In the genomic region with DNA sequence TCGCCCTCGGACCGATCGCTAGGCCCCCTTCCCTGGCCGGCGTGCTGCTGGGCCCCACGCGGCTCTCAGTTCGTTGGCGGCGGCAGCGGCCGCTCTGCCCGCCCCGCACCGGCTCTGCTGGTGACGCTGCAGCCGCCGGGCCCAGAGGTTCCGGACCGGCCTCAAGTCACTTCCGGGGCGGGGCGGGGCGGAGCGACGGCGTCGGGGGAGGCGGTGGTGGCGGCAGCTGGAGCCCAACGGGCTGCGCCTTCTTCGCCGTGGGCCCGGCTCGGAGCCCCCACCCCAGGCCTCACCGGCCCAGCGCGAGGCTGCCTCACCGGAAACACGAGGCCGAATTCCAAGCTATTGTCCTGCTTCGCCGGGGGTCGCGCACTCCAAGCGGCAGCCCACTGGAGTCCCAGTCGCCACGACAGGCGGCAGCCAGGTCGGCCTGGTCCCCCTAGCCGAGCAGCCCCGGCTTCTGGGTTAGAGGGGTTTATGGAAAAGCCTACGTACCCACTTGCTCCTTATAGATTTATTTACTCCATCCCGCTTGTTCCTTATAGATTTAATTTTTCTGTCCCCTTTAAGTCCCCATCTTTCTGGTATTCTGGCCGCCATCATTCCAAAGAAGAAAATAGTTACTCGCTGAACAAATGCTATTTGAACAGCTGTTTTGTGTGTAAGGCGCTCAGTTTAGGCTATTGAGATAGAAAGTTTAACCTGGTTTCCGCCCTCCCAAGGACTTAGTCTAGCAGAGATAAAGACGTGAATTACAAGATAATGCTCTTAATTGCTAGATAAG, we compare ENCODE assay signal across 8 cellular contexts. TPM values are rescaled to one million over a fixed set of nuclear protein-coding genes. Genes with fewer than 3 reads are reported as not detected.
DNase-seq lines count a peak whose midpoint lies in the region; ATAC-seq and TF ChIP-seq lines count a peak whose summit lies in the region.

A gene with protein sequence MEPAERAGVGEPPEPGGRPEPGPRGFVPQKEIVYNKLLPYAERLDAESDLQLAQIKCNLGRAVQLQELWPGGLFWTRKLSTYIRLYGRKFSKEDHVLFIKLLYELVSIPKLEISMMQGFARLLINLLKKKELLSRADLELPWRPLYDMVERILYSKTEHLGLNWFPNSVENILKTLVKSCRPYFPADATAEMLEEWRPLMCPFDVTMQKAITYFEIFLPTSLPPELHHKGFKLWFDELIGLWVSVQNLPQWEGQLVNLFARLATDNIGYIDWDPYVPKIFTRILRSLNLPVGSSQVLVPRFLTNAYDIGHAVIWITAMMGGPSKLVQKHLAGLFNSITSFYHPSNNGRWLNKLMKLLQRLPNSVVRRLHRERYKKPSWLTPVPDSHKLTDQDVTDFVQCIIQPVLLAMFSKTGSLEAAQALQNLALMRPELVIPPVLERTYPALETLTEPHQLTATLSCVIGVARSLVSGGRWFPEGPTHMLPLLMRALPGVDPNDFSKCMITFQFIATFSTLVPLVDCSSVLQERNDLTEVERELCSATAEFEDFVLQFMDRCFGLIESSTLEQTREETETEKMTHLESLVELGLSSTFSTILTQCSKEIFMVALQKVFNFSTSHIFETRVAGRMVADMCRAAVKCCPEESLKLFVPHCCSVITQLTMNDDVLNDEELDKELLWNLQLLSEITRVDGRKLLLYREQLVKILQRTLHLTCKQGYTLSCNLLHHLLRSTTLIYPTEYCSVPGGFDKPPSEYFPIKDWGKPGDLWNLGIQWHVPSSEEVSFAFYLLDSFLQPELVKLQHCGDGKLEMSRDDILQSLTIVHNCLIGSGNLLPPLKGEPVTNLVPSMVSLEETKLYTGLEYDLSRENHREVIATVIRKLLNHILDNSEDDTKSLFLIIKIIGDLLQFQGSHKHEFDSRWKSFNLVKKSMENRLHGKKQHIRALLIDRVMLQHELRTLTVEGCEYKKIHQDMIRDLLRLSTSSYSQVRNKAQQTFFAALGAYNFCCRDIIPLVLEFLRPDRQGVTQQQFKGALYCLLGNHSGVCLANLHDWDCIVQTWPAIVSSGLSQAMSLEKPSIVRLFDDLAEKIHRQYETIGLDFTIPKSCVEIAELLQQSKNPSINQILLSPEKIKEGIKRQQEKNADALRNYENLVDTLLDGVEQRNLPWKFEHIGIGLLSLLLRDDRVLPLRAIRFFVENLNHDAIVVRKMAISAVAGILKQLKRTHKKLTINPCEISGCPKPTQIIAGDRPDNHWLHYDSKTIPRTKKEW (N-terminal part only) (minus strand): TSS at position 96 of the 784 bp plus-strand sequence. CDS start 209 bp downstream, outside the sequence.

- no peaks in the 10 kb centered on the region for H3K27me3 Mint-ChIP-seq in T-helper 1 cell treated with Interleukin-12 subunit alpha and Interleukin-12 subunit beta and Interleukin-4 antibody, amounts not matched to agents 30 μg/mL and 1 μg/mL, for 36 hours (ENCODE audit: low read depth)
- H3K27me3 Mint-ChIP-seq in type B pancreatic cell, result no peaks in the 10 kb centered on the region

- ATAC-seq in HG02840 (IDR thresholded peaks at IDR 0.05; ENCODE audit: low FRiP score, unreplicated experiment), result peak; percentile 86
- peak; percentile 97 for ATAC-seq in left cardiac atrium

- peaks cover 31% of the 10 kb centered on the region for H3K36me3 Mint-ChIP-seq in T-helper 1 cell treated with Interleukin-12 subunit alpha and Interleukin-12 subunit beta and Interleukin-4 antibody, amounts not matched to agents 30 μg/mL and 1 μg/mL, for 36 hours (ENCODE audit: low read depth)
- peaks cover 28% of the 10 kb centered on the region for H3K36me3 Mint-ChIP-seq in type B pancreatic cell

- in situ Hi-C loops in GM13977 (cut with MboI; ENCODE audit: low pct_unique_long_range_greater_than_20kb, low sequenced_read_pairs, unreplicated experiment), result no loop called here

- H3K4me1 Mint-ChIP-seq in T-helper 1 cell treated with Interleukin-12 subunit alpha and Interleukin-12 subunit beta and Interleukin-4 antibody, amounts not matched to agents 30 μg/mL and 1 μg/mL, for 36 hours (ENCODE audit: low read depth), result peaks cover 29% of the 10 kb centered on the region
- H3K4me1 Mint-ChIP-seq in type B pancreatic cell (ENCODE audit: unreplicated experiment), result peaks cover 28% of the 10 kb centered on the region

- H3K4me3 Mint-ChIP-seq in T-helper 1 cell treated with Interleukin-12 subunit alpha and Interleukin-12 subunit beta and Interleukin-4 antibody, amounts not matched to agents 30 μg/mL and 1 μg/mL, for 36 hours, result peak within 1 kb of the TSS; percentile 96
- peak within 1 kb of the TSS; percentile 95 for H3K4me3 Mint-ChIP-seq in type B pancreatic cell

- peak within 1 kb of the TSS; percentile 97 for H3K27ac Mint-ChIP-seq in T-helper 1 cell treated with Interleukin-12 subunit alpha and Interleukin-12 subunit beta and Interleukin-4 antibody, amounts not matched to agents 30 μg/mL and 1 μg/mL, for 36 hours
- H3K27ac Mint-ChIP-seq in type B pancreatic cell, result peak within 1 kb of the TSS; percentile 97

- intact Hi-C loops in left cardiac atrium (cut with DNase I), result loop anchor here in 1 of 2 donors (2.0 kb wide), 1 partner anchor 72 kb away; no protein-coding TSS in a partner anchor
- intact Hi-C loops in posterior vena cava (cut with DNase I), result no loop called here

- no peaks in the 10 kb centered on the region for H3K9me3 Mint-ChIP-seq in T-helper 1 cell treated with Interleukin-12 subunit alpha and Interleukin-12 subunit beta and Interleukin-4 antibody, amounts not matched to agents 30 μg/mL and 1 μg/mL, for 36 hours
- H3K9me3 Mint-ChIP-seq in type B pancreatic cell, result no peaks in the 10 kb centered on the region

- DNase-seq in GM13977 (ENCODE audit: low spot score) (peak; percentile 96), NCI-H1436 treated with DMSO at 0.1 percent for 48 hours (lab: John Stamatoyannopoulos, UW) (peak; percentile 17), amniotic epithelial cell (ENCODE audit: low read depth) (peak; percentile 82), left cardiac atrium (peak; percentile 97), posterior vena cava (ENCODE audit: low spot score) (peak; percentile 99), type B pancreatic cell (ENCODE audit: extremely low spot score, unreplicated experiment) (peak; percentile 94)

- TF ChIP-seq CTCF in GM13977 (IDR thresholded peaks at IDR 0.05; ENCODE audit: extremely low read depth, insufficient read depth, missing control alignments), result no peak
- TF ChIP-seq CTCF in type B pancreatic cell (conservative IDR thresholded peaks at IDR 0.05), result no peak

RNA-seq across cellular contexts. Expression of the gene that starts here (rescaled TPM):
- 10 to 100 TPM; 37.8 to 73.1 TPM for total RNA-seq in left cardiac atrium
- 10 to 100 TPM; 41.6 to 49.9 TPM for total RNA-seq in posterior vena cava
- 59.0 and 65.6 TPM in 2 replicates for total RNA-seq in type B pancreatic cell (ENCODE audit: low replicate concordance)

Comparison
In these comparisons a context has a peak if more than half of its experiments do, and no peak if none do; other contexts are left out.
1. Peak in every context shown above with its lines: DNase-seq and ATAC-seq.
2. DNase-seq: peak in every context shown above with its lines; median percentile 99 in posterior vena cava; 97 in left cardiac atrium; 96 in GM13977; 94 in type B pancreatic cell; 82 in amniotic epithelial cell; 17 in NCI-H1436 treated with DMSO at 0.1 percent for 48 hours.